In genomic region chr12:109635717-109636116, GRCh38 we compare ENCODE assay signal across 1 cellular context.
TF ChIP-seq lines count a peak whose summit lies in the region.

No MANE protein-coding gene starts in this region.

TF ChIP-seq in IMR-90, 13 proteins besides CTCF, POLR2A, EP300 and RAD21:
- TF ChIP-seq SMC3 (IDR thresholded peaks at IDR 0.05; ENCODE audit: low read depth, low read length) (no peak), BHLHE40 (IDR thresholded peaks at IDR 0.05; ENCODE audit: low read depth, low read length) (no peak), CHD1 (IDR thresholded peaks at IDR 0.05; ENCODE audit: low read depth, low read length) (no peak), MXI1 (IDR thresholded peaks at IDR 0.05; ENCODE audit: borderline replicate concordance, low read depth, low read length) (no peak), CEBPB (IDR thresholded peaks at IDR 0.05; ENCODE audit: low read depth, low read length) (no peak), FOS (IDR thresholded peaks at IDR 0.05; ENCODE audit: low read depth, low read length) (no peak), RCOR1 (IDR thresholded peaks at IDR 0.05; ENCODE audit: insufficient replicate concordance, low read length) (no peak), NFE2L2 (IDR thresholded peaks at IDR 0.05; ENCODE audit: low read depth, low read length) (no peak), MAFK (IDR thresholded peaks at IDR 0.05; ENCODE audit: low read depth, low read length) (no peak), MAZ (IDR thresholded peaks at IDR 0.05; ENCODE audit: borderline replicate concordance, low read depth, low read length) (no peak), RFX5 (IDR thresholded peaks at IDR 0.05; ENCODE audit: low read depth, low read length) (no peak)
- TF ChIP-seq, protein P1, sequence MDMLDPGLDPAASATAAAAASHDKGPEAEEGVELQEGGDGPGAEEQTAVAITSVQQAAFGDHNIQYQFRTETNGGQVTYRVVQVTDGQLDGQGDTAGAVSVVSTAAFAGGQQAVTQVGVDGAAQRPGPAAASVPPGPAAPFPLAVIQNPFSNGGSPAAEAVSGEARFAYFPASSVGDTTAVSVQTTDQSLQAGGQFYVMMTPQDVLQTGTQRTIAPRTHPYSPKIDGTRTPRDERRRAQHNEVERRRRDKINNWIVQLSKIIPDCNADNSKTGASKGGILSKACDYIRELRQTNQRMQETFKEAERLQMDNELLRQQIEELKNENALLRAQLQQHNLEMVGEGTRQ (IDR thresholded peaks at IDR 0.05; ENCODE audit: low read depth, low read length): no peak
- TF ChIP-seq, protein P2, sequence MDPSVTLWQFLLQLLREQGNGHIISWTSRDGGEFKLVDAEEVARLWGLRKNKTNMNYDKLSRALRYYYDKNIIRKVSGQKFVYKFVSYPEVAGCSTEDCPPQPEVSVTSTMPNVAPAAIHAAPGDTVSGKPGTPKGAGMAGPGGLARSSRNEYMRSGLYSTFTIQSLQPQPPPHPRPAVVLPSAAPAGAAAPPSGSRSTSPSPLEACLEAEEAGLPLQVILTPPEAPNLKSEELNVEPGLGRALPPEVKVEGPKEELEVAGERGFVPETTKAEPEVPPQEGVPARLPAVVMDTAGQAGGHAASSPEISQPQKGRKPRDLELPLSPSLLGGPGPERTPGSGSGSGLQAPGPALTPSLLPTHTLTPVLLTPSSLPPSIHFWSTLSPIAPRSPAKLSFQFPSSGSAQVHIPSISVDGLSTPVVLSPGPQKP (IDR thresholded peaks at IDR 0.05; ENCODE audit: borderline replicate concordance, low read depth, low read length): no peak
